ENCODE assay signal across 11 cellular contexts in the genomic region with DNA sequence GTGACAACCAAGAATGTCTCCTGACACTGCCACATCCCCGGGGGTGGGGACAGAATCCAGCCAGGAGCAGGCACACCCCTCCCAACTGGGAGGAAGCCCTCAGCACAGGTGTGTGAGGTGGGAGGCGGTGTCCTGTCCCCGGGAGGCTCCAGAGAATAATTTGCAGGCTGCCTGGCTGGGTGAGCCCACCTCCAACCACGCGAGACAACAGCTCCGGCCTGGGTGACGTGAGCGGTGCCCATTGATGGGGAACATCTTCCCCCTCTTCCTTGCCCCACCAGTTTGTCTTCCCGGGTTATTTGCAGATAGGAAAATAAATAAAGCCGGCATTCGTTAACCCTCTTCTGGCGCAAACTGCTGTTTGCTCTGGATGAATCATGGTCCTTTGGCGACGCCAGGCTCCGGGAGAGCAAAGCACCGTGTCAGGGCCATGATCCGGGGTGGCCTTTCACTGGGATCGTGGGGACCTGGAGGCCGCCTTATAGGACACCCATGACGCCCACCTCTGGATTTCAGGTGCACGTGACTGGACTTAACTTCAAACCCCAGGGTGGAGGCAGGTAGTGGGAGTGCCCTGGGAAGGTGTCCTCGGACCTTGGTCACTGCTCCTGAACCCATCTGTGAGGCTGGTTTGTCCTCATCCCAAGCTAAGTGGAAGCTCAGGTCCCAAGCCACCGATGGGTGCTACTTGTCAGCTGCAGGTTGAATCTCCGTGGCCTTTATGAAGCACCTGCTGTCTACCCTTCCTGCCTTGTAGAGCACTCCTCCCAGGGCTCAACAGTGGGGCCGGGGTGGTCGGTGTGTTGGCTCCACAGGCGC. TPM values are rescaled to one million over a fixed set of nuclear protein-coding genes. Genes with fewer than 3 reads are reported as not detected.
A peak's percentile ranks its signal among the peaks of the same experiment; 100 is the strongest.
DNase-seq lines count a peak whose midpoint lies in the region; ATAC-seq, FAIRE-seq and TF ChIP-seq lines count a peak whose summit lies in the region.
"Had no signal": no experiment of that assay in that cellular context is flagged by ENCODE, and none has a peak within 500 bp of the region (broad histone marks: within the 10 kb centered on the region; RNA-seq: fewer than 3 reads in every experiment).

No MANE protein-coding gene starts in this region.

- H3K36me3 Mint-ChIP-seq in natural killer cell treated with Interleukin-12 subunit alpha and Interleukin-12 subunit beta and Interleukin-15 and Interleukin-18, amount 100 ng/mL, for 72 hours = no peaks in the 10 kb centered on the region
- H3K36me3 Mint-ChIP-seq in natural killer cell = no peaks in the 10 kb centered on the region
- no peaks in the 10 kb centered on the region for H3K36me3 Mint-ChIP-seq in T-helper 17 cell (ENCODE audit: low read depth)

- intact Hi-C loops in natural killer cell (cut with micrococcal nuclease) = no loop called here

- no peak for TF ChIP-seq CTCF in natural killer cell (IDR thresholded peaks at IDR 0.05)

- FAIRE-seq in urothelium cell line (lab: Jason Lieb, UNC) = peak; percentile 20

- no peaks in the 10 kb centered on the region for H3K9me3 Mint-ChIP-seq in natural killer cell treated with Interleukin-12 subunit alpha and Interleukin-12 subunit beta and Interleukin-15 and Interleukin-18, amount 100 ng/mL, for 72 hours
- H3K9me3 Mint-ChIP-seq in natural killer cell = no peaks in the 10 kb centered on the region
- H3K9me3 Mint-ChIP-seq: CD4-positive, alpha-beta T cell had no signal

- no peaks in the 10 kb centered on the region for H3K4me1 Mint-ChIP-seq in natural killer cell treated with Interleukin-12 subunit alpha and Interleukin-12 subunit beta and Interleukin-15 and Interleukin-18, amount 100 ng/mL, for 72 hours (ENCODE audit: low read depth in 2 of 2)
- H3K4me1 Mint-ChIP-seq in natural killer cell = no peaks in the 10 kb centered on the region
- peaks cover 5% of the 10 kb centered on the region for H3K4me1 Mint-ChIP-seq in T-helper 17 cell

- peak; percentile 49 for DNase-seq in natural killer cell treated with Interleukin-12 subunit alpha and Interleukin-12 subunit beta and Interleukin-15 and Interleukin-18, amount 100 ng/mL, for 72 hours (ENCODE audit: low spot score)
- DNase-seq in natural killer cell = no peak
- peak; percentile 62 for DNase-seq in fibroblast of peridontal ligament (ENCODE audit: extremely low read depth)
- no peak for DNase-seq in urothelium cell line (ENCODE audit: low spot score)
- no peak for DNase-seq in T-helper 17 cell
- DNase-seq in activated CD4-positive, alpha-beta T cell treated with anti-CD3 and anti-CD28 coated beads for 4 hours = no peak
- DNase-seq: cerebellar nuclear complex, heart right ventricle had no signal

- no peaks in the 10 kb centered on the region for H3K27me3 Mint-ChIP-seq in natural killer cell treated with Interleukin-12 subunit alpha and Interleukin-12 subunit beta and Interleukin-15 and Interleukin-18, amount 100 ng/mL, for 72 hours
- H3K27me3 Mint-ChIP-seq in natural killer cell (ENCODE audit: low read depth in 2 of 2) (no peaks in the 10 kb centered on the region), T-helper 17 cell (no peaks in the 10 kb centered on the region)
- H3K27me3 Mint-ChIP-seq: CD4-positive, alpha-beta T cell had no signal

- H3K4me3 Mint-ChIP-seq in natural killer cell treated with Interleukin-12 subunit alpha and Interleukin-12 subunit beta and Interleukin-15 and Interleukin-18, amount 100 ng/mL, for 72 hours = no peak overlapping the region
- H3K4me3 Mint-ChIP-seq in natural killer cell (no peak overlapping the region), T-helper 17 cell (no peak overlapping the region)
- H3K4me3 Mint-ChIP-seq: CD4-positive, alpha-beta T cell had no signal

- ATAC-seq in natural killer cell treated with Interleukin-12 subunit alpha and Interleukin-12 subunit beta and Interleukin-15 and Interleukin-18, amount 100 ng/mL, for 72 hours = no peak
- ATAC-seq in natural killer cell (no peak), T-helper 17 cell (no peak), HG02571 (IDR thresholded peaks at IDR 0.05; ENCODE audit: unreplicated experiment) (no peak)

- no peak overlapping the region for H3K27ac Mint-ChIP-seq in natural killer cell treated with Interleukin-12 subunit alpha and Interleukin-12 subunit beta and Interleukin-15 and Interleukin-18, amount 100 ng/mL, for 72 hours
- no peak overlapping the region for H3K27ac Mint-ChIP-seq in natural killer cell
- no peak overlapping the region for H3K27ac Mint-ChIP-seq in T-helper 17 cell
- H3K27ac Mint-ChIP-seq: CD4-positive, alpha-beta T cell had no signal

- no peaks in the 10 kb centered on the region for H3K9me3 ChIP-seq in T-helper 17 cell (ENCODE audit: control insufficient read depth, low read length, poor library complexity, severe bottlenecking)
- H3K9me3 ChIP-seq: heart right ventricle had no signal

TF ChIP-seq in PFSK-1, 5 proteins besides CTCF, POLR2A, EP300 and RAD21:
- TF ChIP-seq POLR2AphosphoS5 (IDR thresholded peaks at IDR 0.05; ENCODE audit: low read depth, low read length) (peak; percentile 78), SIN3A (IDR thresholded peaks at IDR 0.05; ENCODE audit: borderline replicate concordance, insufficient read depth, low read length) (0 out of 2 replicates have a peak, but pooled peaks have one; percentile 11), TAF1 (IDR thresholded peaks at IDR 0.05; ENCODE audit: borderline replicate concordance, insufficient read depth, low read length) (no peak)

RNA-seq across cellular contexts. Expression of gene CCND1, which starts 13.9 kb away (rescaled TPM):
- total RNA-seq in natural killer cell treated with Interleukin-12 subunit alpha and Interleukin-12 subunit beta and Interleukin-15 and Interleukin-18, amount 100 ng/mL, for 72 hours = under 1 TPM in 1 of 2 donors, not detected in 1; 0.67 TPM
- total RNA-seq in natural killer cell = 1 to 10 TPM; 1.4 to 2.3 (median 2.3) TPM
- polyA plus RNA-seq in PFSK-1 (2012; ENCODE audit: insufficient read length, low read depth) = 816 TPM
- total RNA-seq in T-helper 17 cell = 1 to 10 TPM; 1.1 to 3.9 TPM

RNA-seq across cellular contexts. Expression of gene LTO1, which starts 20.3 kb away (rescaled TPM):
- total RNA-seq in natural killer cell treated with Interleukin-12 subunit alpha and Interleukin-12 subunit beta and Interleukin-15 and Interleukin-18, amount 100 ng/mL, for 72 hours = 10 to 100 TPM; 23.4 to 37.7 TPM
- total RNA-seq in natural killer cell (10 to 100 TPM; 23.2 to 33.5 (median 25.3) TPM), T-helper 17 cell (10 to 100 TPM; 33.4 to 43.2 TPM)
- polyA plus RNA-seq in PFSK-1 (2012; ENCODE audit: insufficient read length, low read depth) = 174 TPM

RNA-seq across cellular contexts. Expression of gene FGF19, which starts 49.0 kb away (rescaled TPM):
- not detected for total RNA-seq in natural killer cell treated with Interleukin-12 subunit alpha and Interleukin-12 subunit beta and Interleukin-15 and Interleukin-18, amount 100 ng/mL, for 72 hours
- total RNA-seq in natural killer cell (not detected), T-helper 17 cell (not detected)
- polyA plus RNA-seq in PFSK-1 (2012; ENCODE audit: insufficient read length, low read depth) = not detected
- total RNA-seq: CD4-positive, alpha-beta T cell; heart right ventricle had no signal
- polyA plus RNA-seq: heart right ventricle had no signal

Comparison
In these comparisons a context has a peak if more than half of its experiments do, and no peak if none do; other contexts are left out.
1. DNase-seq: peak in natural killer cell treated with Interleukin-12 subunit alpha and Interleukin-12 subunit beta and Interleukin-15 and Interleukin-18, amount 100 ng/mL, for 72 hours (single experiment) and fibroblast of peridontal ligament (single experiment); none in natural killer cell (single experiment), urothelium cell line (single experiment), T-helper 17 cell (0 of 3) and activated CD4-positive, alpha-beta T cell treated with anti-CD3 and anti-CD28 coated beads for 4 hours (0 of 2).